ENCODE assay signal across 27 cellular contexts in genomic region chr13:108455320-108455719, GRCh38.
"Had no signal": no experiment of that assay in that cellular context is flagged by ENCODE, and none has a peak within 500 bp of the region (broad histone marks: within the 10 kb centered on the region; RNA-seq: fewer than 3 reads in every experiment).

No MANE protein-coding gene starts in this region.

- DNase-seq: stimulated activated CD4-positive, alpha-beta T cell treated with anti-CD3 and anti-CD28 coated beads, Interleukin-2, amount 100 ng/mL, for 48 hours; stimulated activated CD4-positive, alpha-beta T cell treated with anti-CD3 and anti-CD28 coated beads, Interleukin-4, amount 100 ng/mL, for 1 hour; stimulated activated CD4-positive, alpha-beta T cell treated with anti-CD3 and anti-CD28 coated beads, Interleukin-4, amount 100 ng/mL, for 24 hours; stimulated activated CD4-positive, alpha-beta T cell treated with anti-CD3 and anti-CD28 coated beads, Interleukin-4, amount 100 ng/mL, for 4 hours; stimulated activated CD8-positive, alpha-beta memory T cell treated with anti-CD3 and anti-CD28 coated beads, Interleukin-4, amount 100 ng/mL, for 48 hours; stimulated activated naive B cell treated with anti-CD40 and anti-IgM and Interleukin-4, amounts not matched to agents 10 μg/mL and 1 μg/mL and 100 μg/mL, for 72 hours; stimulated activated naive CD4-positive, alpha-beta T cell; stimulated activated naive CD4-positive, alpha-beta T cell treated with Interleukin-2 at 50 U/mL for 16 hours; stimulated activated naive CD8-positive, alpha-beta T cell treated with anti-CD3 and anti-CD28 coated beads, Interleukin-15, amount 100 ng/mL, for 72 hours; stimulated activated naive CD8-positive, alpha-beta T cell treated with anti-CD3 and anti-CD28 coated beads, Interleukin-15, Interleukin-2, amounts not matched to agents 100 U/mL and 50 U/mL, for 24 hours; stomach; substantia nigra; testis; thyroid gland; tibial artery; transverse colon; trophoblast cell; upper lobe of left lung; upper lobe of right lung; uterus had no signal

- FAIRE-seq: urothelium cell line had no signal

- H3K9me3 ChIP-seq: stomach, testis, thoracic aorta, thyroid gland, tibial artery, tibial nerve, transverse colon, upper lobe of left lung, upper lobe of right lung, uterus, vagina had no signal

- ATAC-seq: stimulated activated effector memory CD8-positive, alpha-beta T cell treated with anti-CD3 and anti-CD28 coated beads, Interleukin-12 subunit alpha, Interleukin-12 subunit beta, amount 100 ng/mL, for 72 hours; stimulated activated memory B cell treated with anti-CD40 and anti-IgM and Interleukin-4, amounts not matched to agents 10 μg/mL and 1 μg/mL and 100 μg/mL, for 72 hours; stimulated activated naive B cell treated with anti-CD40 and anti-IgM and Interleukin-4, amounts not matched to agents 10 μg/mL and 1 μg/mL and 100 μg/mL, for 72 hours; stimulated activated naive CD8-positive, alpha-beta T cell treated with anti-CD3 and anti-CD28 coated beads, Interleukin-15, amount 100 ng/mL, for 72 hours; stimulated activated naive CD8-positive, alpha-beta T cell treated with anti-CD3 and anti-CD28 coated beads, Interleukin-15, Interleukin-2, amounts not matched to agents 100 U/mL and 50 U/mL, for 24 hours; upper lobe of right lung had no signal

- H3K36me3 ChIP-seq: stomach, suprapubic skin, thoracic aorta, thyroid gland, tibial artery, tibial nerve, transverse colon, upper lobe of left lung, upper lobe of right lung, uterus, vagina had no signal

- H3K4me1 ChIP-seq: stomach, suprapubic skin, testis, thyroid gland, tibial artery, tibial nerve, transverse colon, upper lobe of left lung, upper lobe of right lung, uterus, vagina had no signal

- H3K27ac ChIP-seq: stomach, suprapubic skin, testis, thoracic aorta, thyroid gland, tibial artery, tibial nerve, transverse colon, upper lobe of left lung, upper lobe of right lung, uterus, vagina had no signal

- H3K4me3 ChIP-seq: stomach, suprapubic skin, testis, thoracic aorta, thyroid gland, tibial artery, tibial nerve, transverse colon, upper lobe of left lung, upper lobe of right lung, uterus, vagina had no signal
